In the genomic region with DNA sequence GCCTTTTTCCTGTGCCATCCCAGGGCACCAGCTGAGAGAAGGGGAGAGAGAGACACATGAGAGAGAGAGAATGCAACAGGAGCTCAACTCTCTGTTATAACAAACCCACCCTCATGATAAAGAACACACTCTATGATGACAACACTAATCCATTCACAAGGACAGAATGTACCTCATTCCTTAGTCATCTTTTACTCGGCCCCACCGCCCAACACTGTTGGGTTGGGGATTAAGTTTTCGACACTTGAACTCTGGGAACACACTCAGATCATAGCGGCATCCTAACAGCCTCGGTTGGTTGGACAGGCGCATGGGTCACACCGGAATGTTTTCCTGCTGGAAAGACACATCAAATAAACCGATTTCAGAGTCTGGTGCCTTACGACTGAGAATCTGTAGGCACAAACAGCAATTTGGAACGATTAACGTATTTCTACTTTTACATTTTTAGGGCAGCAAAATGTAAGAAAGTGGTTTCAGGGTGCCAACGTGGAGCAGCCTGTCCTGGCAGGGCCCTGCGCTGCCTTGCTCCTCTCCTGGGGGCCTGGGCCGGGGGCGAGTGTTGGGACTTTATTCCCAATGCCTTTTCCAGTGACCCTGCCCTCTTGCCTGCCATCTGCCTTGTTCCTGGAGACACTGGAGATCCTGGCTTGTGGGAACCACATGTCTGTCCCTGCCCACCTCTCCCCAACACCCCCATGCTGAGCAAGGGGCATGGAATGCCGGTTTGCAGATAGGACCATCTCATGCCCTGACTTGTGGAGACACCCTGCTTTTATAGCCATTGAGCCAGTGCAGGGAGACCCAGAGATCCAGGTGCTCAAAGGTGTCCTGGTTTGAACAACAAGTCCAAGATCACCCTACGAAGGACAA, we compare ENCODE assay signal across 13 cellular contexts.
A peak's percentile ranks its signal among the peaks of the same experiment; 100 is the strongest.
DNase-seq lines count a peak whose midpoint lies in the region; ATAC-seq and TF ChIP-seq lines count a peak whose summit lies in the region.
"Had no signal": no experiment of that assay in that cellular context is flagged by ENCODE, and none has a peak within 500 bp of the region (broad histone marks: within the 10 kb centered on the region; RNA-seq: fewer than 3 reads in every experiment).

No MANE protein-coding gene starts in this region.

- H3K9me3 ChIP-seq in sigmoid colon (no peaks in the 10 kb centered on the region), esophagus squamous epithelium (no peaks in the 10 kb centered on the region)
- H3K9me3 ChIP-seq: BLaER1 treated with 17β-estradiol and CSF1 and Interleukin-3, amounts not matched to agents 10 nM and 100 nM had no signal

- H3K4me1 Mint-ChIP-seq in activated T-cell treated with anti-CD3 and anti-CD28 coated beads, Interleukin-2, amount 50 U/mL, for 4 hours (ENCODE audit: low read depth): no peaks in the 10 kb centered on the region
- H3K4me1 Mint-ChIP-seq: CD4-positive, CD25-positive, alpha-beta regulatory T cell had no signal

- H3K4me3 ChIP-seq in sigmoid colon (no peak overlapping the region), esophagus squamous epithelium (no peak overlapping the region)
- H3K4me3 ChIP-seq: BLaER1 treated with 17β-estradiol and CSF1 and Interleukin-3, amounts not matched to agents 10 nM and 100 nM had no signal

- no peaks in the 10 kb centered on the region for H3K9me3 Mint-ChIP-seq in activated T-cell treated with anti-CD3 and anti-CD28 coated beads, Interleukin-2, amount 50 U/mL, for 4 hours

- TF ChIP-seq CTCF in sigmoid colon (IDR thresholded peaks at IDR 0.05) (no peak), esophagus squamous epithelium (IDR thresholded peaks at IDR 0.05) (no peak)

- intact Hi-C loops in cardiac septum (cut with DNase I): no loop called here
- intact Hi-C loops in left ventricle myocardium superior (cut with micrococcal nuclease): no loop called here
- intact Hi-C loops in sigmoid colon (cut with DNase I): no loop called here
- intact Hi-C loops in esophagus squamous epithelium (cut with DNase I): no loop called here

- TF ChIP-seq POLR2A in sigmoid colon (IDR thresholded peaks at IDR 0.05) (no peak), esophagus squamous epithelium (IDR thresholded peaks at IDR 0.05) (no peak)

- peaks cover 0 to 3% (median 0%) of the 10 kb centered on the region in 3 donors for H3K27me3 ChIP-seq in sigmoid colon
- peaks cover 0 to 18% (median 0%) of the 10 kb centered on the region in 4 donors for H3K27me3 ChIP-seq in esophagus squamous epithelium
- H3K27me3 ChIP-seq: BLaER1 treated with 17β-estradiol and CSF1 and Interleukin-3, amounts not matched to agents 10 nM and 100 nM had no signal

- H3K27ac ChIP-seq in sigmoid colon: no peak overlapping the region
- H3K27ac ChIP-seq in esophagus squamous epithelium: no peak overlapping the region
- H3K27ac ChIP-seq: BLaER1 treated with 17β-estradiol and CSF1 and Interleukin-3, amounts not matched to agents 10 nM and 100 nM; HL-60 had no signal

- no peak overlapping the region for H3K4me3 Mint-ChIP-seq in activated T-cell treated with anti-CD3 and anti-CD28 coated beads, Interleukin-2, amount 50 U/mL, for 4 hours
- H3K4me3 Mint-ChIP-seq: CD4-positive, CD25-positive, alpha-beta regulatory T cell had no signal

- H3K36me3 Mint-ChIP-seq in activated T-cell treated with anti-CD3 and anti-CD28 coated beads, Interleukin-2, amount 50 U/mL, for 4 hours (ENCODE audit: insufficient read depth): no peaks in the 10 kb centered on the region
- H3K36me3 Mint-ChIP-seq: CD4-positive, CD25-positive, alpha-beta regulatory T cell had no signal

- no peaks in the 10 kb centered on the region for H3K36me3 ChIP-seq in sigmoid colon
- H3K36me3 ChIP-seq in esophagus squamous epithelium: no peaks in the 10 kb centered on the region
- H3K36me3 ChIP-seq: BLaER1 treated with 17β-estradiol and CSF1 and Interleukin-3, amounts not matched to agents 10 nM and 100 nM had no signal

- no peak for TF ChIP-seq EP300 in sigmoid colon (IDR thresholded peaks at IDR 0.05)

- 84 to 88% methylated on average over 17 of the region's 17 CpGs for WGBS in sigmoid colon, 2 donors
- WGBS in esophagus squamous epithelium, 2 donors: 66 to 72% methylated on average over 12 of the region's 17 CpGs

- peak; percentile 29 for DNase-seq in cardiac septum (ENCODE audit: low spot score)
- DNase-seq in left ventricle myocardium superior: no peak
- peak; percentile 23 for DNase-seq in left kidney (ENCODE audit: low read depth, low spot score)
- peak; percentile 29 for DNase-seq in sigmoid colon
- no peak for DNase-seq in activated T-cell treated with anti-CD3 and anti-CD28 coated beads, Interleukin-2, amount 50 U/mL, for 4 hours
- DNase-seq in esophagus squamous epithelium (lab: John Stamatoyannopoulos, UW): no peak
- DNase-seq in AG08396 (ENCODE audit: low spot score): no peak
- DNase-seq: 8988T; CD4-positive, CD25-positive, alpha-beta regulatory T cell; DMS53; GF-D8 had no signal

- no peak for ATAC-seq in left ventricle myocardium superior
- ATAC-seq in activated T-cell treated with anti-CD3 and anti-CD28 coated beads, Interleukin-2, amount 50 U/mL, for 4 hours: no peak

- H3K4me1 ChIP-seq in sigmoid colon: no peaks in the 10 kb centered on the region
- H3K4me1 ChIP-seq in esophagus squamous epithelium: no peaks in the 10 kb centered on the region
- H3K4me1 ChIP-seq: BLaER1 treated with 17β-estradiol and CSF1 and Interleukin-3, amounts not matched to agents 10 nM and 100 nM had no signal

- no peaks in the 10 kb centered on the region for H3K27me3 Mint-ChIP-seq in activated T-cell treated with anti-CD3 and anti-CD28 coated beads, Interleukin-2, amount 50 U/mL, for 4 hours (ENCODE audit: low read depth)
- H3K27me3 Mint-ChIP-seq: CD4-positive, CD25-positive, alpha-beta regulatory T cell had no signal

Comparison
In these comparisons a context has a peak if more than half of its experiments do, and no peak if none do; other contexts are left out.
1. DNase-seq: peak in cardiac septum (single experiment), left kidney (single experiment) and sigmoid colon (single experiment); none in left ventricle myocardium superior (single experiment), activated T-cell treated with anti-CD3 and anti-CD28 coated beads, Interleukin-2, amount 50 U/mL, for 4 hours (single experiment), esophagus squamous epithelium (single experiment) and AG08396 (single experiment).